1 cellular context compared by ENCODE assay signal in genomic region chr9:123929870-123930831, GRCh38.
TF ChIP-seq lines count a peak whose summit lies in the region.

Gene DENND1A (minus strand): TSS chr9:123930126. CDS start chr9:123929905, 221 bp downstream.

TF ChIP-seq in HepG2, 621 proteins besides CTCF, POLR2A, EP300 and RAD21 (continued from another document and continues in another):
- TF ChIP-seq ZNF512B (CRISPR knock-in tag; IDR thresholded peaks at IDR 0.05; ENCODE audit: borderline replicate concordance) (no peak), SNAPC5 (CRISPR knock-in tag; IDR thresholded peaks at IDR 0.05; ENCODE audit: borderline replicate concordance) (no peak), PAWR (CRISPR knock-in tag; IDR thresholded peaks at IDR 0.05; ENCODE audit: borderline replicate concordance) (no peak), ZNF274 (CRISPR knock-in tag; IDR thresholded peaks at IDR 0.05) (peak; percentile 54; the same call in 1 of the 2 replicates), KAT7 (CRISPR knock-in tag; IDR thresholded peaks at IDR 0.05; ENCODE audit: borderline replicate concordance) (peak; percentile 84; the same call in 1 of the 2 replicates), PREB (CRISPR knock-in tag; IDR thresholded peaks at IDR 0.05) (no peak), HES4 (CRISPR knock-in tag; IDR thresholded peaks at IDR 0.05; ENCODE audit: borderline replicate concordance) (no peak), ZNF12 (CRISPR knock-in tag; IDR thresholded peaks at IDR 0.05) (no peak), BCLAF1 (IDR thresholded peaks at IDR 0.05) (no peak), GABPA (IDR thresholded peaks at IDR 0.05; ENCODE audit: low read depth, low read length) (peak; percentile 18; the same call in 1 of the 2 replicates), GABPA (CRISPR knock-in tag; IDR thresholded peaks at IDR 0.05; ENCODE audit: low read depth) (no peak), ZBTB33 (CRISPR knock-in tag; IDR thresholded peaks at IDR 0.05) (no peak), CBX2 (IDR thresholded peaks at IDR 0.05; ENCODE audit: low read depth, low read length) (no peak), CBX2 (CRISPR knock-in tag; IDR thresholded peaks at IDR 0.05; ENCODE audit: low read depth) (no peak), ZNF441 (CRISPR knock-in tag; IDR thresholded peaks at IDR 0.05; ENCODE audit: borderline replicate concordance) (0 out of 2 replicates have a peak, but pooled peaks have one; percentile 14), FOXC1 (CRISPR knock-in tag; IDR thresholded peaks at IDR 0.05; ENCODE audit: borderline replicate concordance) (peak; percentile 75; the same call in 1 of the 2 replicates), ZNF543 (CRISPR knock-in tag; IDR thresholded peaks at IDR 0.05) (0 out of 2 replicates have a peak, but pooled peaks have one; percentile 73), FOXJ3 (CRISPR knock-in tag; IDR thresholded peaks at IDR 0.05; ENCODE audit: borderline replicate concordance) (no peak), FIP1L1 (IDR thresholded peaks at IDR 0.05; ENCODE audit: borderline replicate concordance, insufficient read depth, low read depth, low read length) (no peak), ELF1 (CRISPR knock-in tag; IDR thresholded peaks at IDR 0.05) (0 out of 2 replicates have a peak, but pooled peaks have one; percentile 14), PRDM15 (CRISPR knock-in tag; IDR thresholded peaks at IDR 0.05) (no peak), ZNF703 (CRISPR knock-in tag; IDR thresholded peaks at IDR 0.05; ENCODE audit: borderline replicate concordance) (no peak), SIN3A (IDR thresholded peaks at IDR 0.05; ENCODE audit: borderline replicate concordance, low read depth, low read length) (peak; percentile 12; the same call in 1 of the 2 replicates), MED8 (CRISPR knock-in tag; IDR thresholded peaks at IDR 0.05; ENCODE audit: insufficient replicate concordance) (no peak), ZNF20 (CRISPR knock-in tag; IDR thresholded peaks at IDR 0.05) (no peak), PCBP1 (IDR thresholded peaks at IDR 0.05; ENCODE audit: borderline replicate concordance, low read depth, low read length) (no peak), KDM6A (CRISPR knock-in tag; IDR thresholded peaks at IDR 0.05; ENCODE audit: low read depth) (no peak), IKZF1 (IDR thresholded peaks at IDR 0.05) (no peak), RARA (CRISPR knock-in tag; IDR thresholded peaks at IDR 0.05) (no peak), KDM1A (CRISPR knock-in tag; IDR thresholded peaks at IDR 0.05) (no peak), ZNF709 (CRISPR knock-in tag; IDR thresholded peaks at IDR 0.05) (0 out of 2 replicates have a peak, but pooled peaks have one; percentile 33), CREM (IDR thresholded peaks at IDR 0.05) (no peak), CREM (CRISPR knock-in tag; IDR thresholded peaks at IDR 0.05) (no peak), ZNF281 (CRISPR knock-in tag; IDR thresholded peaks at IDR 0.05; ENCODE audit: borderline replicate concordance) (peak; percentile 42; the same call in 1 of the 2 replicates), ZNF232 (CRISPR knock-in tag; IDR thresholded peaks at IDR 0.05; ENCODE audit: borderline replicate concordance) (no peak; the same call in 1 of the 2 replicates), PHB2 (IDR thresholded peaks at IDR 0.05; ENCODE audit: partially characterized antibody) (no peak), U2AF2 (IDR thresholded peaks at IDR 0.05; ENCODE audit: low read depth, low read length) (no peak), ZSCAN12 (CRISPR knock-in tag; IDR thresholded peaks at IDR 0.05) (no peak), PAXIP1 (CRISPR knock-in tag; conservative IDR thresholded peaks at IDR 0.05) (peak; percentile 10; the same call in 1 of the 2 replicates), GATA4 (IDR thresholded peaks at IDR 0.05; ENCODE audit: borderline replicate concordance, low read depth) (no peak), ZSCAN20 (CRISPR knock-in tag; IDR thresholded peaks at IDR 0.05; ENCODE audit: borderline replicate concordance) (no peak), ZNF530 (CRISPR knock-in tag; IDR thresholded peaks at IDR 0.05; ENCODE audit: low read depth) (no peak), HNRNPK (IDR thresholded peaks at IDR 0.05; ENCODE audit: low read depth, low read length, poor library complexity, severe bottlenecking) (no peak)
